ENCODE assay signal across 21 cellular contexts in the genomic region with DNA sequence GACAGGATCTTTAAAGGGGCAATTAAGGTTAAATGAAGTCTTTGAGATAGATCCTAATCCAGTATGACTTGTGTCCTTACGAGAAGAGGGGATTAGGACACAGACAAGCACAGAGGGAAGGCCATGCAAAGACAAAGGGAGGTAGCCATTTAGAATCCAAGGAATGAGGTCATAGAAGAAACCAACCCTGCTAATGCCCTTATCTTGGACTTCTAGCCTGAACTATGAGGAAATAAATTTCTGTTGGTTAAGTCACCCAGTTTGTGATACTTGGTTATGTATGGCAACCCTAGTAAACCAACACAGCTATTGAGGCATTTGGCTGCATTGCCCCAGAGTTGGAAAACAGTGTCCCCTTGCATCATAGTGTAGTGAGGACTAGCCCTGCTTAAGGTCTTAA.
A peak's percentile ranks its signal among the peaks of the same experiment; 100 is the strongest.
DNase-seq lines count a peak whose midpoint lies in the region; ATAC-seq, FAIRE-seq and TF ChIP-seq lines count a peak whose summit lies in the region.
"Had no signal": no experiment of that assay in that cellular context is flagged by ENCODE, and none has a peak within 500 bp of the region (broad histone marks: within the 10 kb centered on the region; RNA-seq: fewer than 3 reads in every experiment).

No MANE protein-coding gene starts in this region.

- no peaks in the 10 kb centered on the region for H4K20me1 ChIP-seq in GM23338 (replicated peaks; ENCODE audit: insufficient read depth)

- ATAC-seq in GM23338, result no peak
- ATAC-seq: activated CD8-positive, alpha-beta T cell treated with anti-CD3 and anti-CD28 coated beads for 36 hours had no signal

- no peak for FAIRE-seq in GM19239 (lab: Jason Lieb, UNC)
- FAIRE-seq: TTC549, urothelium cell line had no signal

- H3K79me2 ChIP-seq in GM23338 (replicated peaks; ENCODE audit: insufficient read depth), result peaks cover 25% of the 10 kb centered on the region

- H3K36me3 ChIP-seq in GM23338 (ENCODE audit: insufficient read depth) (no peaks in the 10 kb centered on the region), mucosa of rectum (ENCODE audit: control insufficient read depth in 2 of 2, insufficient read depth in 2 of 2, low read length in 2 of 2) (peaks cover 0 to 7% of the 10 kb centered on the region in 2 donors)

- H3K27ac ChIP-seq in GM23338 (ENCODE audit: low read depth) (no peak overlapping the region), epithelial cell of prostate (peak overlapping the region; percentile 18), mucosa of rectum (ENCODE audit: low read depth in 2 of 2, low read length in 2 of 2) (peak overlapping the region; percentile 13 to 62)
- H3K27ac ChIP-seq: SK-N-MC had no signal

- H3K9me2 ChIP-seq in GM23338 (ENCODE audit: insufficient read depth), result no peaks in the 10 kb centered on the region

- H3F3A ChIP-seq in GM23338 (replicated peaks; ENCODE audit: low read depth), result no peaks in the 10 kb centered on the region

- H3K27me3 ChIP-seq in GM23338 (ENCODE audit: insufficient read depth) (no peaks in the 10 kb centered on the region), mucosa of rectum (ENCODE audit: control insufficient read depth in 2 of 2, insufficient read depth in 2 of 2, low read length in 2 of 2) (no peaks in the 10 kb centered on the region)

- DNase-seq in GM23338 (ENCODE audit: low spot score) (no peak), OCI-M1 (lab: John Stamatoyannopoulos, UW) (peak; percentile 27), epithelial cell of prostate (ENCODE audit: low read depth, low spot score) (peak; percentile 12), GM19239 (ENCODE audit: insufficient read length, low spot score) (no peak), germinal center (ENCODE audit: low spot score) (no peak), DMS79 treated with DMSO at 0.1 percent for 48 hours (lab: John Stamatoyannopoulos, UW) (no peak), AG20443 (ENCODE audit: low spot score) (no peak)
- DNase-seq: activated CD8-positive, alpha-beta T cell treated with anti-CD3 and anti-CD28 coated beads for 36 hours; amniotic stem cell; foreskin melanocyte; Kasumi-1; midbrain; NCI-H146; NCI-H510A; occipital lobe; stimulated activated naive CD4-positive, alpha-beta T cell treated with Interleukin-2 at 50 U/mL for 16 hours had no signal

- H3K4me3 ChIP-seq in GM23338 (no peak overlapping the region), mucosa of rectum (ENCODE audit: low read length in 2 of 2) (no peak overlapping the region)
- H3K4me3 ChIP-seq: SK-N-MC had no signal

- H3K4me1 ChIP-seq in GM23338 (ENCODE audit: insufficient read depth) (peaks cover 48% of the 10 kb centered on the region), mucosa of rectum (ENCODE audit: control insufficient read depth in 2 of 2, insufficient read depth in 2 of 2, low read length in 2 of 2) (peaks cover 3 to 6% of the 10 kb centered on the region in 2 donors)

- H3K27me3 Mint-ChIP-seq in GM23338 (ENCODE audit: insufficient read depth, low read depth, poor library complexity), result peaks cover 2% of the 10 kb centered on the region
- H3K27me3 Mint-ChIP-seq: activated CD8-positive, alpha-beta T cell treated with anti-CD3 and anti-CD28 coated beads for 36 hours had no signal

- H3K9ac ChIP-seq in mucosa of rectum (ENCODE audit: low read depth in 1 of 2, low read length in 2 of 2), result no peak overlapping the region

- TF ChIP-seq CTCF in GM23338 (conservative IDR thresholded peaks at IDR 0.05; ENCODE audit: low read depth in 2 of 2), result no peak

- no peak overlapping the region for H2AFZ ChIP-seq in GM23338

- peak overlapping the region; percentile 22; the same call in 1 of the 2 replicates for H3K27ac Mint-ChIP-seq in GM23338
- H3K27ac Mint-ChIP-seq: activated CD8-positive, alpha-beta T cell treated with anti-CD3 and anti-CD28 coated beads for 36 hours; activated T-helper 1 cell treated with anti-CD3 and anti-CD28 coated beads, Interleukin-12 subunit alpha, Interleukin-12 subunit beta, Interleukin-2, Interleukin-4 antibody, amounts not matched to agents 30 ng/mL and 10 ng/mL and 1 ng/mL, durations not matched to agents 14 hours and 24 hours and 36 hours had no signal

- no peaks in the 10 kb centered on the region for H3K9me3 ChIP-seq in mucosa of rectum (ENCODE audit: control insufficient read depth in 2 of 2, low read length in 2 of 2)

- H3K4me1 Mint-ChIP-seq in GM23338, result peaks cover 51% of the 10 kb centered on the region

- H3K4me2 ChIP-seq in GM23338, result peak overlapping the region; percentile 78; the same call in 1 of the 2 replicates

- no peak overlapping the region; the same call in 2 of the 3 replicates for H3K4me3 Mint-ChIP-seq in GM23338
- H3K4me3 Mint-ChIP-seq: activated CD8-positive, alpha-beta T cell treated with anti-CD3 and anti-CD28 coated beads for 36 hours; activated T-helper 1 cell treated with anti-CD3 and anti-CD28 coated beads, Interleukin-12 subunit alpha, Interleukin-12 subunit beta, Interleukin-2, Interleukin-4 antibody, amounts not matched to agents 30 ng/mL and 10 ng/mL and 1 ng/mL, durations not matched to agents 14 hours and 24 hours and 36 hours had no signal

- H3K9me3 Mint-ChIP-seq in GM23338, result peaks cover 5% of the 10 kb centered on the region; the same call in 2 of the 3 replicates
- H3K9me3 Mint-ChIP-seq: activated CD8-positive, alpha-beta T cell treated with anti-CD3 and anti-CD28 coated beads for 36 hours; activated T-helper 1 cell treated with anti-CD3 and anti-CD28 coated beads, Interleukin-12 subunit alpha, Interleukin-12 subunit beta, Interleukin-2, Interleukin-4 antibody, amounts not matched to agents 30 ng/mL and 10 ng/mL and 1 ng/mL, durations not matched to agents 14 hours and 24 hours and 36 hours had no signal

- H3K36me3 Mint-ChIP-seq in GM23338 (ENCODE audit: low read depth), result peaks cover 13% of the 10 kb centered on the region

TF ChIP-seq in GM23338, 12 proteins besides CTCF, POLR2A, EP300 and RAD21 (continues in another document):
- no peak for TF ChIP-seq EZH2 (IDR thresholded peaks at IDR 0.05; ENCODE audit: low read depth, unreplicated experiment)
- TF ChIP-seq ZNF331 (CRISPR knock-in tag; IDR thresholded peaks at IDR 0.05; ENCODE audit: low read depth), result no peak
- TF ChIP-seq, protein P1, sequence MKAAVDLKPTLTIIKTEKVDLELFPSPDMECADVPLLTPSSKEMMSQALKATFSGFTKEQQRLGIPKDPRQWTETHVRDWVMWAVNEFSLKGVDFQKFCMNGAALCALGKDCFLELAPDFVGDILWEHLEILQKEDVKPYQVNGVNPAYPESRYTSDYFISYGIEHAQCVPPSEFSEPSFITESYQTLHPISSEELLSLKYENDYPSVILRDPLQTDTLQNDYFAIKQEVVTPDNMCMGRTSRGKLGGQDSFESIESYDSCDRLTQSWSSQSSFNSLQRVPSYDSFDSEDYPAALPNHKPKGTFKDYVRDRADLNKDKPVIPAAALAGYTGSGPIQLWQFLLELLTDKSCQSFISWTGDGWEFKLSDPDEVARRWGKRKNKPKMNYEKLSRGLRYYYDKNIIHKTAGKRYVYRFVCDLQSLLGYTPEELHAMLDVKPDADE (IDR thresholded peaks at IDR 0.05), result no peak
- no peak for TF ChIP-seq POLR2AphosphoS5 (IDR thresholded peaks at IDR 0.05; ENCODE audit: low read depth)

Comparison
In these comparisons a context has a peak if more than half of its experiments do, and no peak if none do; other contexts are left out.
1. DNase-seq: peak in OCI-M1 (single experiment) and epithelial cell of prostate (single experiment); none in GM23338 (single experiment), GM19239 (single experiment), germinal center (single experiment), DMS79 treated with DMSO at 0.1 percent for 48 hours (single experiment) and AG20443 (single experiment).